29 cellular contexts compared by ENCODE assay signal in the genomic region with DNA sequence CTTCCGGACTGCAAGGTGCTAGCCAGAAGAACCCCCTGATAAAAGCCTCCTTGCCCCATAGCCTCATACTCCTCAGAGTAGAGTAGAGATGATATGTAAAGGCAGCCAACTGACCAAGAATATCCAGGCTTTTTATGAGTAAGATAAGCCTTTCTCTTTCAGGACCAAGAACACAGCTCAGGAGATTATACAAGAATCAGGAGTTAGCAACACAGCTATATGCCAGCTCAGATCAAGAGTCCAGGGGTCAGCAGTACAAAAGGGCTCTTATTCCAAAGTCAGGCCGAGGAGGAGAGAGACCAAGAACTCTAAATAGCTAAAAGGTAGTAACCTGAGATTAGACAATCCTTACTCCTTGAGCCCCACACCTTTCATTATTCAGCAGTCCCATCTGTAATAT.
A peak's percentile ranks its signal among the peaks of the same experiment; 100 is the strongest.
DNase-seq lines count a peak whose midpoint lies in the region; ATAC-seq, FAIRE-seq and TF ChIP-seq lines count a peak whose summit lies in the region.
"Had no signal": no experiment of that assay in that cellular context is flagged by ENCODE, and none has a peak within 500 bp of the region (broad histone marks: within the 10 kb centered on the region; RNA-seq: fewer than 3 reads in every experiment).

No MANE protein-coding gene starts in this region.

- DNase-seq in activated T-cell treated with anti-CD3 and anti-CD28 coated beads, Interleukin-2, amount 50 U/mL, for 24 hours: no peak
- DNase-seq in activated T-cell treated with anti-CD3 and anti-CD28 coated beads for 4 hours (no peak), K562 (ENCODE audit: extremely low read depth in 1 of 4, low spot score in 3 of 4) (peak in 1 of 4 experiments; percentile 34), COR-L47 (lab: John Stamatoyannopoulos, UW) (no peak), AML-193 (lab: John Stamatoyannopoulos, UW) (no peak), NOMO-1 treated with dmso at 0.1 percent for 144 hours (lab: John Stamatoyannopoulos, UW; ENCODE audit: unreplicated experiment) (no peak)
- DNase-seq in CD8-positive, alpha-beta memory T cell: no peak
- DNase-seq: activated CD4-positive, alpha-beta memory T cell treated with anti-CD3 and anti-CD28 coated beads, Interleukin-2, amount 10 ng/mL, durations not matched to agents 7 days and 5 days; activated gamma-delta T cell treated with Interleukin-2 at 50 U/mL for 16 hours; anterior cingulate cortex; effector memory CD4-positive, alpha-beta T cell; glutamatergic neuron; HCEC 1CT; lower lobe of right lung; MM.1S; NCI-H1417 treated with DMSO at 0.1 percent for 48 hours; NCI-H345; NCI-H774; SJCRH30; stimulated activated CD4-positive, alpha-beta T cell treated with anti-CD3 and anti-CD28 coated beads, Interleukin-4, amount 100 ng/mL, for 4 hours; stimulated activated naive B cell treated with anti-CD40 and anti-IgM and Interleukin-4, amounts not matched to agents 10 μg/mL and 1 μg/mL and 100 μg/mL, for 72 hours had no signal

- H3K4me1 Mint-ChIP-seq in activated T-cell treated with anti-CD3 and anti-CD28 coated beads, Interleukin-2, amount 50 U/mL, for 24 hours (ENCODE audit: low read depth): peaks cover 58% of the 10 kb centered on the region
- peaks cover 24 to 59% (median 46%) of the 10 kb centered on the region in 3 donors for H3K4me1 Mint-ChIP-seq in CD8-positive, alpha-beta memory T cell

- H3K9ac ChIP-seq in K562 (ENCODE audit: insufficient read depth in 1 of 2, low read depth in 2 of 2, low read length in 2 of 2) (no peak overlapping the region), parathyroid adenoma (no peak overlapping the region)
- H3K9ac ChIP-seq: KMS-11 had no signal

- H2AFZ ChIP-seq in K562 (ENCODE audit: low read depth, low read length) (peak overlapping the region; percentile 73), parathyroid adenoma (peak overlapping the region; percentile 9)

- no peak overlapping the region for H3K27ac ChIP-seq in CD8-positive, alpha-beta memory T cell (ENCODE audit: low read depth, low read length)
- H3K27ac ChIP-seq in K562 (ENCODE audit: extremely low read depth, low read depth, low read length): no peak overlapping the region
- no peak overlapping the region for H3K27ac ChIP-seq in parathyroid adenoma
- H3K27ac ChIP-seq: coronary artery, KMS-11, lower lobe of right lung, SJCRH30 had no signal

- FAIRE-seq in K562 (lab: Jason Lieb, UNC): no peak
- FAIRE-seq: bronchial epithelial cell, G401.6, keratinocyte, TTC549 had no signal

- H4K20me1 ChIP-seq in K562 (replicated peaks; ENCODE audit: control insufficient read depth, insufficient read depth, low read length): no peaks in the 10 kb centered on the region

- no peak for TF ChIP-seq POLR2A in K562 (conservative IDR thresholded peaks at IDR 0.05)

- H3K79me2 ChIP-seq in K562 (ENCODE audit: control insufficient read depth, insufficient read depth, low read length) (no peaks in the 10 kb centered on the region), parathyroid adenoma (no peaks in the 10 kb centered on the region)

- no TSS peak for BruUV-seq in K562 (replicated peaks; lab: Mats Ljungman, UMichigan)

- in situ Hi-C loops in K562 (cut with MboI): no loop called here

- H3K9me3 Mint-ChIP-seq in activated T-cell treated with anti-CD3 and anti-CD28 coated beads, Interleukin-2, amount 50 U/mL, for 24 hours: peaks cover 16% of the 10 kb centered on the region
- peaks cover 0 to 6% (median 0%) of the 10 kb centered on the region in 5 donors for H3K9me3 Mint-ChIP-seq in CD8-positive, alpha-beta memory T cell
- H3K9me3 Mint-ChIP-seq: activated CD4-positive, alpha-beta memory T cell treated with anti-CD3 and anti-CD28 coated beads, Interleukin-2, amount 10 ng/mL, durations not matched to agents 7 days and 5 days had no signal

- CTCF ChIA-PET in CD8-positive, alpha-beta memory T cell (lab: Charles Lee): interaction anchor here (2.8 kb wide), 1 partner anchor 21 kb away, joined by 12 read pairs; no protein-coding TSS in a partner anchor
- CTCF ChIA-PET in K562 (lab: Yijun Ruan, JAX; ENCODE audit: low intra/inter-chr PET ratio): no interaction called here

- no peaks in the 10 kb centered on the region for H3K36me3 ChIP-seq in CD8-positive, alpha-beta memory T cell (ENCODE audit: insufficient read depth, low read length)
- H3K36me3 ChIP-seq in K562 (ENCODE audit: control insufficient read depth, insufficient read depth, low read length) (no peaks in the 10 kb centered on the region), parathyroid adenoma (ENCODE audit: control insufficient read depth, insufficient read depth, low read length) (no peaks in the 10 kb centered on the region)
- H3K36me3 ChIP-seq: lower lobe of right lung, SJCRH30 had no signal

- POLR2A ChIA-PET in CD8-positive, alpha-beta memory T cell (lab: Charles Lee): interaction anchor here (1.4 kb wide), 1 partner anchor 32 kb away, joined by 4 read pairs; no protein-coding TSS in a partner anchor
- POLR2A ChIA-PET in K562 (lab: Yijun Ruan, JAX): interaction anchor here (0.7 to 1.8 kb wide), 5 partner anchors 10 to 135 kb away, joined by 3 to 7 read pairs (median 3); a partner anchor contains a TSS

- TF ChIP-seq RAD21 in K562 (CRISPR knock-in tag; conservative IDR thresholded peaks at IDR 0.05 in 1 of 2, IDR thresholded peaks at IDR 0.05 in 1 of 2): no peak

- peaks cover 7% of the 10 kb centered on the region for H3K4me1 ChIP-seq in CD8-positive, alpha-beta memory T cell (ENCODE audit: insufficient read depth, low read length)
- peaks cover 0 to 9% of the 10 kb centered on the region in 2 experiments; a peak in 2 of 5 replicates for H3K4me1 ChIP-seq in K562 (replicated peaks in 1 of 2; ENCODE audit: control insufficient read depth in 2 of 2, insufficient read depth in 2 of 2, low read length in 2 of 2)
- peaks cover under 1% of the 10 kb centered on the region for H3K4me1 ChIP-seq in parathyroid adenoma
- H3K4me1 ChIP-seq: lower lobe of right lung, SJCRH30 had no signal

- H3K9me1 ChIP-seq in K562 (ENCODE audit: control insufficient read depth, insufficient read depth, low read length): no peaks in the 10 kb centered on the region

- intact Hi-C loops in K562 (cut with micrococcal nuclease): no loop called here

- H3K4me3 ChIP-seq in CD8-positive, alpha-beta memory T cell (ENCODE audit: low read length): no peak overlapping the region
- H3K4me3 ChIP-seq in K562 (no peak overlapping the region), parathyroid adenoma (ENCODE audit: low read depth, low read length) (no peak overlapping the region)
- H3K4me3 ChIP-seq: coronary artery, lower lobe of right lung, SJCRH30 had no signal

- H3K4me3 Mint-ChIP-seq in activated T-cell treated with anti-CD3 and anti-CD28 coated beads, Interleukin-2, amount 50 U/mL, for 24 hours: no peak overlapping the region
- no peak overlapping the region for H3K4me3 Mint-ChIP-seq in CD8-positive, alpha-beta memory T cell
- H3K4me3 Mint-ChIP-seq: activated CD4-positive, alpha-beta memory T cell treated with anti-CD3 and anti-CD28 coated beads, Interleukin-2, amount 10 ng/mL, durations not matched to agents 7 days and 5 days; stimulated activated naive B cell treated with anti-CD40 and anti-IgM and Interleukin-4, amounts not matched to agents 10 μg/mL and 1 μg/mL and 100 μg/mL, for 72 hours had no signal

- no peaks in the 10 kb centered on the region for H3K27me3 ChIP-seq in CD8-positive, alpha-beta memory T cell (ENCODE audit: insufficient read depth, low read length, poor library complexity, severe bottlenecking)
- no peaks in the 10 kb centered on the region for H3K27me3 ChIP-seq in K562 (ENCODE audit: control insufficient read depth in 2 of 2, insufficient read depth in 2 of 2, low read length in 2 of 2)
- no peaks in the 10 kb centered on the region for H3K27me3 ChIP-seq in parathyroid adenoma (ENCODE audit: control insufficient read depth, insufficient read depth, low read length)
- H3K27me3 ChIP-seq: SJCRH30 had no signal

- peaks cover 9% of the 10 kb centered on the region for H3K36me3 Mint-ChIP-seq in activated T-cell treated with anti-CD3 and anti-CD28 coated beads, Interleukin-2, amount 50 U/mL, for 24 hours (ENCODE audit: low read depth)
- H3K36me3 Mint-ChIP-seq in CD8-positive, alpha-beta memory T cell: peaks cover 0 to 7% (median 1%) of the 10 kb centered on the region in 3 donors

- peak overlapping the region; percentile 44 for H3K27ac Mint-ChIP-seq in activated T-cell treated with anti-CD3 and anti-CD28 coated beads, Interleukin-2, amount 50 U/mL, for 24 hours
- peak overlapping the region in 5 of 8 donors; percentile 3 to 92 (median 50) for H3K27ac Mint-ChIP-seq in CD8-positive, alpha-beta memory T cell
- H3K27ac Mint-ChIP-seq: activated CD4-positive, alpha-beta memory T cell treated with anti-CD3 and anti-CD28 coated beads, Interleukin-2, amount 10 ng/mL, durations not matched to agents 7 days and 5 days; stimulated activated naive B cell treated with anti-CD40 and anti-IgM and Interleukin-4, amounts not matched to agents 10 μg/mL and 1 μg/mL and 100 μg/mL, for 72 hours had no signal

- no peak overlapping the region for H3K4me2 ChIP-seq in K562 (ENCODE audit: insufficient read depth, low read length)
- H3K4me2 ChIP-seq in parathyroid adenoma (ENCODE audit: low read length): no peak overlapping the region
- H3K4me2 ChIP-seq: KMS-11 had no signal

- peak; percentile 77; the same call in 2 of the 3 replicates for ATAC-seq in K562
- ATAC-seq: lower lobe of right lung; sciatic nerve; stimulated activated naive B cell treated with anti-CD40 and anti-IgM and Interleukin-4, amounts not matched to agents 10 μg/mL and 1 μg/mL and 100 μg/mL, for 72 hours had no signal

- no peak for TF ChIP-seq EP300 in K562 (IDR thresholded peaks at IDR 0.05; ENCODE audit: low read length)

- WGBS in K562 (ENCODE audit: insufficient coverage, low coverage, missing lambda C conversion rate): 42% methylated on average over 2 of the region's 2 CpGs

- TF ChIP-seq CTCF in K562 (IDR thresholded peaks at IDR 0.05 in 2 of 3, conservative IDR thresholded peaks at IDR 0.05 in 1 of 3; ENCODE audit: insufficient read depth in 2 of 3, low read depth in 1 of 3, low read length in 3 of 3): no peak
- no peak for TF ChIP-seq CTCF in parathyroid adenoma (IDR thresholded peaks at IDR 0.05)

- H3K27me3 Mint-ChIP-seq in activated T-cell treated with anti-CD3 and anti-CD28 coated beads, Interleukin-2, amount 50 U/mL, for 24 hours: no peaks in the 10 kb centered on the region
- H3K27me3 Mint-ChIP-seq in CD8-positive, alpha-beta memory T cell: no peaks in the 10 kb centered on the region
- H3K27me3 Mint-ChIP-seq: activated CD4-positive, alpha-beta memory T cell treated with anti-CD3 and anti-CD28 coated beads, Interleukin-2, amount 10 ng/mL, durations not matched to agents 7 days and 5 days; stimulated activated naive B cell treated with anti-CD40 and anti-IgM and Interleukin-4, amounts not matched to agents 10 μg/mL and 1 μg/mL and 100 μg/mL, for 72 hours had no signal

- no peaks in the 10 kb centered on the region for H3K9me3 ChIP-seq in CD8-positive, alpha-beta memory T cell (ENCODE audit: low read length)
- H3K9me3 ChIP-seq in K562 (replicated peaks; ENCODE audit: control insufficient read depth, insufficient read depth, low read depth, low read length) (no peaks in the 10 kb centered on the region), parathyroid adenoma (ENCODE audit: control insufficient read depth, low read length) (no peaks in the 10 kb centered on the region)
- H3K9me3 ChIP-seq: lower lobe of right lung, SJCRH30 had no signal

TF ChIP-seq in K562, 482 proteins besides CTCF, POLR2A, EP300 and RAD21 (continues in another document):
- no peak for TF ChIP-seq FOXP1 (CRISPR knock-in tag; IDR thresholded peaks at IDR 0.05)
- TF ChIP-seq NCOA6 (IDR thresholded peaks at IDR 0.05): no peak
- no peak for TF ChIP-seq BCL6 (CRISPR knock-in tag; IDR thresholded peaks at IDR 0.05)
